Comparison of ENCODE assay signal across 8 cellular contexts in genomic region chr2:54838585-54839035, GRCh38.
DNase-seq lines count a peak whose midpoint lies in the region; ATAC-seq and TF ChIP-seq lines count a peak whose summit lies in the region.

No MANE protein-coding gene starts in this region.

- no peak overlapping the region for H3K27ac ChIP-seq in MM.1S (ENCODE audit: low read length)
- no peak overlapping the region for H3K27ac ChIP-seq in right cardiac atrium (ENCODE audit: low read length)
- no peak overlapping the region for H3K27ac ChIP-seq in sigmoid colon

- POLR2A ChIA-PET in T-cell (lab: Charles Lee) = no interaction called here

- no peak overlapping the region for H3K4me2 ChIP-seq in MM.1S (ENCODE audit: low read depth, low read length)

- no peaks in the 10 kb centered on the region for H3K9me3 Mint-ChIP-seq in T-cell

- TF ChIP-seq EP300 in sigmoid colon (IDR thresholded peaks at IDR 0.05) = no peak

- ATAC-seq in GM21737 (IDR thresholded peaks at IDR 0.05; ENCODE audit: unreplicated experiment) = peak; percentile 66
- ATAC-seq in T-cell (replicated peaks in 1 of 4) = peak; percentile 71 to 84 (median 76)
- peak; percentile 83 to 86 for ATAC-seq in right cardiac atrium
- ATAC-seq in GM19467 (IDR thresholded peaks at IDR 0.05; ENCODE audit: unreplicated experiment) = no peak

- 6% methylated on average over 4 of the region's 4 CpGs for WGBS in right cardiac atrium
- 2 to 10% methylated on average over 4 of the region's 4 CpGs for WGBS in sigmoid colon, 2 donors

- H3K79me2 ChIP-seq in MM.1S (ENCODE audit: low read length) = no peaks in the 10 kb centered on the region

- intact Hi-C loops in right cardiac atrium (cut with DNase I) (loop anchor here in 2 of 4 donors (5.0 to 10.0 kb wide), 2 partner anchors 114 to 731 kb away; partner anchors contain the start of gene EML6 (in 2 of the 2)), sigmoid colon (cut with DNase I) (loop anchor here (5.0 kb wide), 4 partner anchors 116 to 731 kb away; partner anchors contain the start of gene EML6)

- H3K36me3 Mint-ChIP-seq in T-cell = no peaks in the 10 kb centered on the region

- no peak overlapping the region for H3K27ac Mint-ChIP-seq in T-cell

- no peaks in the 10 kb centered on the region for H3K27me3 Mint-ChIP-seq in T-cell

- TF ChIP-seq CTCF in MM.1S (IDR thresholded peaks at IDR 0.05; ENCODE audit: low read length) = peak; percentile 92
- peak; percentile 35 to 92 (median 76) for TF ChIP-seq CTCF in sigmoid colon (IDR thresholded peaks at IDR 0.05)

- peak overlapping the region; percentile 15; the same call in 1 of the 2 replicates for H2AFZ ChIP-seq in MM.1S (ENCODE audit: low read length)

- H3K9me2 ChIP-seq in MM.1S (replicated peaks; ENCODE audit: insufficient read depth, low read length) = no peaks in the 10 kb centered on the region

- H3K4me1 ChIP-seq in MM.1S (ENCODE audit: low read length) (no peaks in the 10 kb centered on the region), right cardiac atrium (ENCODE audit: control insufficient read depth, insufficient read depth, low read length) (no peaks in the 10 kb centered on the region), sigmoid colon (no peaks in the 10 kb centered on the region)

- H3K9ac ChIP-seq in MM.1S (ENCODE audit: low read length) = no peak overlapping the region

- TF ChIP-seq POLR2A in sigmoid colon (IDR thresholded peaks at IDR 0.05) = no peak

- no peaks in the 10 kb centered on the region for H3K4me1 Mint-ChIP-seq in T-cell

- no peaks in the 10 kb centered on the region for H4K20me1 ChIP-seq in MM.1S (ENCODE audit: insufficient read depth, low read length)

- no peak overlapping the region for H3K4me3 ChIP-seq in MM.1S (ENCODE audit: low read length)
- no peak overlapping the region for H3K4me3 ChIP-seq in right cardiac atrium (ENCODE audit: low read length)
- H3K4me3 ChIP-seq in sigmoid colon = no peak overlapping the region

- no peaks in the 10 kb centered on the region for H3F3A ChIP-seq in MM.1S (ENCODE audit: insufficient read depth, low read length)

- H3K27me3 ChIP-seq in MM.1S (replicated peaks; ENCODE audit: insufficient read depth, low read length) (no peaks in the 10 kb centered on the region), right cardiac atrium (ENCODE audit: control insufficient read depth, insufficient read depth) (no peaks in the 10 kb centered on the region), sigmoid colon (no peaks in the 10 kb centered on the region)

- CTCF ChIA-PET in T-cell (lab: Charles Lee) = interaction anchor here (0.8 to 2.1 kb wide), 20 partner anchors 10 to 732 kb away, joined by 3 to 20 read pairs (median 4); partner anchors contain the start of gene RTN4 (in 1 of the 2)

- H3K9me3 ChIP-seq in MM.1S (replicated peaks; ENCODE audit: insufficient read depth, low read length) = no peaks in the 10 kb centered on the region
- no peaks in the 10 kb centered on the region for H3K9me3 ChIP-seq in right cardiac atrium (ENCODE audit: control insufficient read depth, low read length)
- no peaks in the 10 kb centered on the region for H3K9me3 ChIP-seq in sigmoid colon

- DNase-seq in EH (ENCODE audit: low read depth) (peak; percentile 73), MM.1S (peak; percentile 68), T-cell (peak in 33 of 34 experiments; percentile 4 to 65 (median 45)), amniotic stem cell (lab: John Stamatoyannopoulos, UW) (peak; percentile 5), right cardiac atrium (peak; percentile 63 to 71 (median 68)), sigmoid colon (peak; percentile 81)

- H3K36me3 ChIP-seq in MM.1S (replicated peaks; ENCODE audit: insufficient read depth, low read length) = no peaks in the 10 kb centered on the region
- H3K36me3 ChIP-seq in sigmoid colon = no peaks in the 10 kb centered on the region

- H3K4me3 Mint-ChIP-seq in T-cell = no peak overlapping the region

Comparison
In these comparisons a context has a peak if more than half of its experiments do, and no peak if none do; other contexts are left out.
1. DNase-seq: peak in every context shown above with its lines; median percentile 81 in sigmoid colon; 73 in EH; 68 in MM.1S; 68 in right cardiac atrium; 45 in T-cell; 5 in amniotic stem cell.